In genomic region chr20:9166153-9166780, GRCh38 we compare ENCODE assay signal across 1 cellular context.
TF ChIP-seq lines count a peak whose summit lies in the region.

No MANE protein-coding gene starts in this region.

TF ChIP-seq in IMR-90, 13 proteins besides CTCF, POLR2A, EP300 and RAD21 (continued from another document):
- TF ChIP-seq ELK1 (IDR thresholded peaks at IDR 0.05; ENCODE audit: borderline replicate concordance, low read depth, low read length), result no peak
- TF ChIP-seq MAZ (IDR thresholded peaks at IDR 0.05; ENCODE audit: borderline replicate concordance, low read depth, low read length), result no peak
- no peak for TF ChIP-seq SMC3 (IDR thresholded peaks at IDR 0.05; ENCODE audit: low read depth, low read length)
